22 cellular contexts compared by ENCODE assay signal in the genomic region with DNA sequence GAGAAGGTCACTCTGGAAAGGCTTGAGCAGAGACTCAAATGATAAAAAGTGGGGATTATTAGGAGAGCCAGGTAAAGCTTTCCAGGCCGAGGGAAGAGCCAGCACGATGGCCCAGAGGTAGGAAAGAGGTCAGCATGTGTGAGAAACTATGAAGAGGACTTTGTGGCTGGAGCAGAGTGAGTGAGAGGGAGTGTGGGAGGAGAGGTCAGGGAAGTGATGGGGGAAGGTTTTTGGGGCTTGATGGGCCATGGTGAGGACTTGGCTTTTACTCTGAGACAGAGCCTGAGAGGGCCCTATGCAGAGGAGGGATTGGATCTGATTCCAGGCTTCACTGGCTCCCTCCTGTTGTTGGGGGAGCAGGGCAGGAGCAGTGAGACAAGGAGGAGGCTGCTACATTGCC. TPM values are rescaled to one million over a fixed set of nuclear protein-coding genes. Genes with fewer than 3 reads are reported as not detected.
A peak's percentile ranks its signal among the peaks of the same experiment; 100 is the strongest.
DNase-seq lines count a peak whose midpoint lies in the region; ATAC-seq and TF ChIP-seq lines count a peak whose summit lies in the region.
"Had no signal": no experiment of that assay in that cellular context is flagged by ENCODE, and none has a peak within 500 bp of the region (broad histone marks: within the 10 kb centered on the region; RNA-seq: fewer than 3 reads in every experiment).

No MANE protein-coding gene starts in this region.

- H3K9me3 Mint-ChIP-seq in activated CD4-positive, alpha-beta T cell treated with anti-CD3 and anti-CD28 coated beads, Interleukin-2, amount 10 ng/mL, durations not matched to agents 7 days and 5 days, result no peaks in the 10 kb centered on the region
- no peaks in the 10 kb centered on the region for H3K9me3 Mint-ChIP-seq in CD4-positive, CD25-positive, alpha-beta regulatory T cell
- no peaks in the 10 kb centered on the region for H3K9me3 Mint-ChIP-seq in WTC11
- H3K9me3 Mint-ChIP-seq in neural crest cell, result no peaks in the 10 kb centered on the region
- H3K9me3 Mint-ChIP-seq: CD8-positive, alpha-beta T cell had no signal

- H3K27me3 ChIP-seq in CD4-positive, CD25-positive, alpha-beta regulatory T cell (ENCODE audit: control insufficient read depth, insufficient read depth, low read length), result no peaks in the 10 kb centered on the region

- no peak for DNase-seq in activated CD4-positive, alpha-beta T cell treated with anti-CD3 and anti-CD28 coated beads, Interleukin-2, amount 10 ng/mL, durations not matched to agents 7 days and 5 days
- no peak for DNase-seq in activated CD4-positive, alpha-beta T cell treated with anti-CD3 and anti-CD28 coated beads for 4 hours
- DNase-seq in CD4-positive, CD25-positive, alpha-beta regulatory T cell, result no peak
- DNase-seq in WTC11 (ENCODE audit: low spot score) (no peak), neural crest cell (ENCODE audit: low read depth, low spot score) (no peak), NAMALWA (ENCODE audit: low spot score) (no peak), CD1c-positive myeloid dendritic cell (ENCODE audit: extremely low spot score) (no peak)
- DNase-seq: AML-193; CD8-positive, alpha-beta T cell; DMS 273 treated with DMSO at 0.1 percent for 48 hours; DMS53; DND-41; EL; IMR-90 had no signal

- CTCF ChIA-PET in activated CD4-positive, alpha-beta T cell treated with anti-CD3 and anti-CD28 coated beads, Interleukin-2, amount 10 ng/mL, durations not matched to agents 7 days and 5 days (lab: Charles Lee), result no interaction called here
- CTCF ChIA-PET in WTC11 (lab: Charles Lee), result no interaction called here

- H3K9me3 ChIP-seq in CD4-positive, CD25-positive, alpha-beta regulatory T cell (ENCODE audit: control insufficient read depth in 2 of 2, low read length in 2 of 2), result no peaks in the 10 kb centered on the region
- H3K9me3 ChIP-seq: A549, HAP-1 had no signal

- no peaks in the 10 kb centered on the region for H3K36me3 ChIP-seq in CD4-positive, CD25-positive, alpha-beta regulatory T cell (ENCODE audit: control insufficient read depth, insufficient read depth, low read length)

- H3K4me3 ChIP-seq in CD4-positive, CD25-positive, alpha-beta regulatory T cell (ENCODE audit: low read depth, low read length), result no peak overlapping the region
- H3K4me3 ChIP-seq: A549, GM12878, HAP-1 had no signal

- no peak for ATAC-seq in CD4-positive, CD25-positive, alpha-beta regulatory T cell (ENCODE audit: low read depth in 2 of 2)
- ATAC-seq in WTC11 (no peak), GM21526 (IDR thresholded peaks at IDR 0.05; ENCODE audit: low FRiP score, unreplicated experiment) (no peak)
- ATAC-seq: A549; CD8-positive, alpha-beta T cell; GM12878 had no signal

- H3K27ac ChIP-seq in CD4-positive, CD25-positive, alpha-beta regulatory T cell (ENCODE audit: insufficient read depth, low read length, poor library complexity, severe bottlenecking), result no peak overlapping the region
- H3K27ac ChIP-seq: 22Rv1, A549, C4-2B had no signal

- H3K27ac Mint-ChIP-seq in activated CD4-positive, alpha-beta T cell treated with anti-CD3 and anti-CD28 coated beads, Interleukin-2, amount 10 ng/mL, durations not matched to agents 7 days and 5 days, result peak overlapping the region; percentile 7
- peak overlapping the region in 2 of 3 donors; percentile 61 to 65 for H3K27ac Mint-ChIP-seq in CD4-positive, CD25-positive, alpha-beta regulatory T cell
- H3K27ac Mint-ChIP-seq in WTC11 (peak overlapping the region; percentile 9), neural crest cell (ENCODE audit: unreplicated experiment) (peak overlapping the region; percentile 84)
- H3K27ac Mint-ChIP-seq: CD8-positive, alpha-beta T cell had no signal

- peaks cover 17% of the 10 kb centered on the region for H3K4me1 Mint-ChIP-seq in activated CD4-positive, alpha-beta T cell treated with anti-CD3 and anti-CD28 coated beads, Interleukin-2, amount 10 ng/mL, durations not matched to agents 7 days and 5 days
- peaks cover 0 to 29% (median 6%) of the 10 kb centered on the region in 4 donors for H3K4me1 Mint-ChIP-seq in CD4-positive, CD25-positive, alpha-beta regulatory T cell
- H3K4me1 Mint-ChIP-seq in WTC11 (peaks cover 14% of the 10 kb centered on the region), neural crest cell (peaks cover 17% of the 10 kb centered on the region)

- TF ChIP-seq CTCF in WTC11 (IDR thresholded peaks at IDR 0.05) (no peak), neural crest cell (conservative IDR thresholded peaks at IDR 0.05) (no peak)

- no peaks in the 10 kb centered on the region for H3K27me3 Mint-ChIP-seq in activated CD4-positive, alpha-beta T cell treated with anti-CD3 and anti-CD28 coated beads, Interleukin-2, amount 10 ng/mL, durations not matched to agents 7 days and 5 days
- H3K27me3 Mint-ChIP-seq in CD4-positive, CD25-positive, alpha-beta regulatory T cell, result no peaks in the 10 kb centered on the region
- H3K27me3 Mint-ChIP-seq in WTC11 (ENCODE audit: low read depth) (peaks cover 3% of the 10 kb centered on the region; the same call in 1 of the 2 replicates), neural crest cell (ENCODE audit: low read depth) (no peaks in the 10 kb centered on the region)

- H3K4me3 Mint-ChIP-seq in activated CD4-positive, alpha-beta T cell treated with anti-CD3 and anti-CD28 coated beads, Interleukin-2, amount 10 ng/mL, durations not matched to agents 7 days and 5 days, result no peak overlapping the region
- no peak overlapping the region for H3K4me3 Mint-ChIP-seq in CD4-positive, CD25-positive, alpha-beta regulatory T cell
- no peak overlapping the region for H3K4me3 Mint-ChIP-seq in WTC11
- no peak overlapping the region for H3K4me3 Mint-ChIP-seq in neural crest cell
- H3K4me3 Mint-ChIP-seq: CD8-positive, alpha-beta T cell had no signal

- POLR2A ChIA-PET in activated CD4-positive, alpha-beta T cell treated with anti-CD3 and anti-CD28 coated beads, Interleukin-2, amount 10 ng/mL, durations not matched to agents 7 days and 5 days (lab: Charles Lee), result no interaction called here
- POLR2A ChIA-PET in WTC11 (lab: Charles Lee), result no interaction called here

- H3K4me1 ChIP-seq in CD4-positive, CD25-positive, alpha-beta regulatory T cell (ENCODE audit: control insufficient read depth, insufficient read depth, low read length, poor library complexity, severe bottlenecking), result peaks cover 14% of the 10 kb centered on the region

- H3K36me3 Mint-ChIP-seq in activated CD4-positive, alpha-beta T cell treated with anti-CD3 and anti-CD28 coated beads, Interleukin-2, amount 10 ng/mL, durations not matched to agents 7 days and 5 days (ENCODE audit: low read depth), result no peaks in the 10 kb centered on the region
- peaks cover 7% of the 10 kb centered on the region for H3K36me3 Mint-ChIP-seq in CD4-positive, CD25-positive, alpha-beta regulatory T cell
- H3K36me3 Mint-ChIP-seq in WTC11 (peaks cover 2% of the 10 kb centered on the region; the same call in 1 of the 2 replicates), neural crest cell (ENCODE audit: low read depth) (no peaks in the 10 kb centered on the region)

TF ChIP-seq in WTC11, 78 proteins besides CTCF, POLR2A, EP300 and RAD21 (continues in another document):
- TF ChIP-seq KAT7 (CRISPR knock-in tag; IDR thresholded peaks at IDR 0.05; ENCODE audit: borderline replicate concordance) (no peak), JAZF1 (CRISPR knock-in tag; IDR thresholded peaks at IDR 0.05) (no peak), TEAD4 (CRISPR knock-in tag; IDR thresholded peaks at IDR 0.05) (no peak)
- TF ChIP-seq, protein P1, sequence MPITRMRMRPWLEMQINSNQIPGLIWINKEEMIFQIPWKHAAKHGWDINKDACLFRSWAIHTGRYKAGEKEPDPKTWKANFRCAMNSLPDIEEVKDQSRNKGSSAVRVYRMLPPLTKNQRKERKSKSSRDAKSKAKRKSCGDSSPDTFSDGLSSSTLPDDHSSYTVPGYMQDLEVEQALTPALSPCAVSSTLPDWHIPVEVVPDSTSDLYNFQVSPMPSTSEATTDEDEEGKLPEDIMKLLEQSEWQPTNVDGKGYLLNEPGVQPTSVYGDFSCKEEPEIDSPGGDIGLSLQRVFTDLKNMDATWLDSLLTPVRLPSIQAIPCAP (CRISPR knock-in tag; IDR thresholded peaks at IDR 0.05), result no peak
- TF ChIP-seq, protein P2, sequence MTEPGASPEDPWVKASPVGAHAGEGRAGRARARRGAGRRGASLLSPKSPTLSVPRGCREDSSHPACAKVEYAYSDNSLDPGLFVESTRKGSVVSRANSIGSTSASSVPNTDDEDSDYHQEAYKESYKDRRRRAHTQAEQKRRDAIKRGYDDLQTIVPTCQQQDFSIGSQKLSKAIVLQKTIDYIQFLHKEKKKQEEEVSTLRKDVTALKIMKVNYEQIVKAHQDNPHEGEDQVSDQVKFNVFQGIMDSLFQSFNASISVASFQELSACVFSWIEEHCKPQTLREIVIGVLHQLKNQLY (CRISPR knock-in tag; IDR thresholded peaks at IDR 0.05), result no peak

RNA-seq across cellular contexts. Expression of a gene that starts 5.3 kb away (rescaled TPM):
- 1 to 10 TPM; 4.2 to 5.6 TPM for total RNA-seq in activated CD4-positive, alpha-beta T cell treated with anti-CD3 and anti-CD28 coated beads, Interleukin-2, amount 10 ng/mL, durations not matched to agents 7 days and 5 days
- 12.6 TPM for total RNA-seq in CD4-positive, CD25-positive, alpha-beta regulatory T cell
- polyA plus RNA-seq in CD4-positive, CD25-positive, alpha-beta regulatory T cell, result 1 to 10 TPM; 1.0 to 4.3 (median 1.9) TPM
- 4.6 to 8.7 TPM (median 6.3 TPM) in 3 replicates for total RNA-seq in WTC11 (2021)
- total RNA-seq in neural crest cell, result 5.0 and 6.0 TPM in 2 replicates

RNA-seq across cellular contexts. Expression of a gene that starts 21.3 kb away (rescaled TPM):
- 10 to 100 TPM; 12.6 to 14.0 TPM for total RNA-seq in activated CD4-positive, alpha-beta T cell treated with anti-CD3 and anti-CD28 coated beads, Interleukin-2, amount 10 ng/mL, durations not matched to agents 7 days and 5 days
- total RNA-seq in CD4-positive, CD25-positive, alpha-beta regulatory T cell, result 8.7 TPM
- polyA plus RNA-seq in CD4-positive, CD25-positive, alpha-beta regulatory T cell, result 1 to 10 TPM; 2.6 to 4.6 (median 2.7) TPM
- 12.9 to 18.3 TPM (median 13.2 TPM) in 3 replicates for total RNA-seq in WTC11 (2021)
- total RNA-seq in neural crest cell, result not detected in 2 replicates
- total RNA-seq: H4 had no signal

RNA-seq across cellular contexts. Expression of a gene that starts 25.2 kb away (rescaled TPM):
- 10 to 100 TPM; 63.1 to 72.4 TPM for total RNA-seq in activated CD4-positive, alpha-beta T cell treated with anti-CD3 and anti-CD28 coated beads, Interleukin-2, amount 10 ng/mL, durations not matched to agents 7 days and 5 days
- total RNA-seq in CD4-positive, CD25-positive, alpha-beta regulatory T cell, result 22.9 TPM
- polyA plus RNA-seq in CD4-positive, CD25-positive, alpha-beta regulatory T cell, result 10 to 100 TPM; 34.4 to 47.7 (median 36.8) TPM
- 83.3 to 92.5 TPM (median 90.1 TPM) in 3 replicates for total RNA-seq in WTC11 (2021)
- total RNA-seq in neural crest cell, result 43.7 and 45.7 TPM in 2 replicates

RNA-seq across cellular contexts. Expression of a gene that starts 33.4 kb away (rescaled TPM):
- 100 to 1,000 TPM; 178 to 186 TPM for total RNA-seq in activated CD4-positive, alpha-beta T cell treated with anti-CD3 and anti-CD28 coated beads, Interleukin-2, amount 10 ng/mL, durations not matched to agents 7 days and 5 days
- 104 TPM for total RNA-seq in CD4-positive, CD25-positive, alpha-beta regulatory T cell
- polyA plus RNA-seq in CD4-positive, CD25-positive, alpha-beta regulatory T cell, result 100 to 1,000 TPM; 177 to 254 (median 222) TPM
- total RNA-seq in WTC11 (2021) (156 to 167 TPM (median 160 TPM) in 3 replicates), neural crest cell (186 and 190 TPM in 2 replicates)

RNA-seq across cellular contexts. Expression of a gene that starts 36.9 kb away (rescaled TPM):
- total RNA-seq in activated CD4-positive, alpha-beta T cell treated with anti-CD3 and anti-CD28 coated beads, Interleukin-2, amount 10 ng/mL, durations not matched to agents 7 days and 5 days, result not detected
- not detected for total RNA-seq in CD4-positive, CD25-positive, alpha-beta regulatory T cell
- polyA plus RNA-seq in CD4-positive, CD25-positive, alpha-beta regulatory T cell, result not detected
- 16.1 to 22.3 TPM (median 21.3 TPM) in 3 replicates for total RNA-seq in WTC11 (2021)
- not detected in 2 replicates for total RNA-seq in neural crest cell
- total RNA-seq: CD8-positive, alpha-beta T cell; G401; H4; IMR-90 had no signal

Comparison
In these comparisons a context has a peak if more than half of its experiments do, and no peak if none do; other contexts are left out.
1. H3K27ac Mint-ChIP-seq: peak in every context shown above with its lines; median percentile 84 in neural crest cell; 63 in CD4-positive, CD25-positive, alpha-beta regulatory T cell; 9 in WTC11; 7 in activated CD4-positive, alpha-beta T cell treated with anti-CD3 and anti-CD28 coated beads, Interleukin-2, amount 10 ng/mL, durations not matched to agents 7 days and 5 days.